Comparison of ENCODE assay signal across 9 cellular contexts in genomic region chr14:50714452-50715073, GRCh38. TPM values are rescaled to one million over a fixed set of nuclear protein-coding genes. Genes with fewer than 3 reads are reported as not detected.
A peak's percentile ranks its signal among the peaks of the same experiment; 100 is the strongest.
DNase-seq lines count a peak whose midpoint lies in the region; ATAC-seq, FAIRE-seq and TF ChIP-seq lines count a peak whose summit lies in the region.
"Had no signal": no experiment of that assay in that cellular context is flagged by ENCODE, and none has a peak within 500 bp of the region (broad histone marks: within the 10 kb centered on the region; RNA-seq: fewer than 3 reads in every experiment).

No MANE protein-coding gene starts in this region.

- TF ChIP-seq CTCF in activated CD8-positive, alpha-beta T cell treated with anti-CD3 and anti-CD28 coated beads for 36 hours (IDR thresholded peaks at IDR 0.05) = peak; percentile 42
- peak; percentile 46 for TF ChIP-seq CTCF in kidney (IDR thresholded peaks at IDR 0.05; ENCODE audit: borderline replicate concordance, extremely low read depth, insufficient read depth)

- H3K4me3 Mint-ChIP-seq in stimulated activated naive CD8-positive, alpha-beta T cell treated with anti-CD3 and anti-CD28 coated beads, Interleukin-15, amount 100 ng/mL, for 72 hours = no peak overlapping the region
- no peak overlapping the region for H3K4me3 Mint-ChIP-seq in activated CD8-positive, alpha-beta T cell treated with anti-CD3 and anti-CD28 coated beads for 36 hours
- no peak overlapping the region for H3K4me3 Mint-ChIP-seq in T-helper 2 cell treated with Interferon-gamma antibody and Interleukin-4, amounts not matched to agents 5 μg/mL and 100 μg/mL, for 36 hours

- no peaks in the 10 kb centered on the region for H3K36me3 Mint-ChIP-seq in activated CD8-positive, alpha-beta T cell treated with anti-CD3 and anti-CD28 coated beads for 36 hours (ENCODE audit: low read depth)
- H3K36me3 Mint-ChIP-seq in T-helper 2 cell treated with Interferon-gamma antibody and Interleukin-4, amounts not matched to agents 5 μg/mL and 100 μg/mL, for 36 hours (ENCODE audit: low read depth) = no peaks in the 10 kb centered on the region

- CTCF ChIA-PET in activated CD8-positive, alpha-beta T cell treated with anti-CD3 and anti-CD28 coated beads for 36 hours (lab: Charles Lee) = interaction anchor here (0.5 to 3.4 kb wide), 29 partner anchors 8 to 171 kb away, joined by 3 to 28 read pairs (median 4); no protein-coding TSS in a partner anchor

- H3K4me1 ChIP-seq in kidney (ENCODE audit: control insufficient read depth in 1 of 2, insufficient read depth in 1 of 2, low read depth in 1 of 2, low read length in 2 of 2) = no peaks in the 10 kb centered on the region

- POLR2A ChIA-PET in activated CD8-positive, alpha-beta T cell treated with anti-CD3 and anti-CD28 coated beads for 36 hours (lab: Charles Lee) = no interaction called here

- H3K9me3 Mint-ChIP-seq in stimulated activated naive CD8-positive, alpha-beta T cell treated with anti-CD3 and anti-CD28 coated beads, Interleukin-15, amount 100 ng/mL, for 72 hours = no peaks in the 10 kb centered on the region
- H3K9me3 Mint-ChIP-seq in activated CD8-positive, alpha-beta T cell treated with anti-CD3 and anti-CD28 coated beads for 36 hours = no peaks in the 10 kb centered on the region
- H3K9me3 Mint-ChIP-seq in T-helper 2 cell treated with Interferon-gamma antibody and Interleukin-4, amounts not matched to agents 5 μg/mL and 100 μg/mL, for 36 hours = no peaks in the 10 kb centered on the region

- ATAC-seq in stimulated activated naive CD8-positive, alpha-beta T cell treated with anti-CD3 and anti-CD28 coated beads, Interleukin-15, amount 100 ng/mL, for 72 hours = peak; percentile 67
- ATAC-seq in stimulated activated naive CD8-positive, alpha-beta T cell treated with anti-CD3 and anti-CD28 coated beads, Interleukin-15, Interleukin-2, amounts not matched to agents 100 U/mL and 50 U/mL, for 24 hours = no peak
- peak; percentile 74 for ATAC-seq in activated CD8-positive, alpha-beta T cell treated with anti-CD3 and anti-CD28 coated beads for 36 hours
- ATAC-seq in HG03457 (IDR thresholded peaks at IDR 0.05; ENCODE audit: unreplicated experiment) = no peak

- DNase-seq in stimulated activated naive CD8-positive, alpha-beta T cell treated with anti-CD3 and anti-CD28 coated beads, Interleukin-15, amount 100 ng/mL, for 72 hours = no peak
- DNase-seq in stimulated activated naive CD8-positive, alpha-beta T cell treated with anti-CD3 and anti-CD28 coated beads, Interleukin-15, Interleukin-2, amounts not matched to agents 100 U/mL and 50 U/mL, for 24 hours = no peak
- DNase-seq in KBM-7 = peak; percentile 50
- DNase-seq in activated CD8-positive, alpha-beta T cell treated with anti-CD3 and anti-CD28 coated beads for 36 hours = peak; percentile 13
- DNase-seq in kidney = no peak
- no peak for DNase-seq in ACHN
- no peak for DNase-seq in T-helper 2 cell treated with Interferon-gamma antibody and Interleukin-4, amounts not matched to agents 5 μg/mL and 100 μg/mL, for 36 hours (ENCODE audit: low spot score)

- intact Hi-C loops in activated CD8-positive, alpha-beta T cell treated with anti-CD3 and anti-CD28 coated beads for 36 hours (cut with micrococcal nuclease) = no loop called here
- intact Hi-C loops in kidney (cut with DNase I) = no loop called here

- H3K27me3 Mint-ChIP-seq in stimulated activated naive CD8-positive, alpha-beta T cell treated with anti-CD3 and anti-CD28 coated beads, Interleukin-15, amount 100 ng/mL, for 72 hours = no peaks in the 10 kb centered on the region
- no peaks in the 10 kb centered on the region for H3K27me3 Mint-ChIP-seq in activated CD8-positive, alpha-beta T cell treated with anti-CD3 and anti-CD28 coated beads for 36 hours
- peaks cover 6% of the 10 kb centered on the region for H3K27me3 Mint-ChIP-seq in T-helper 2 cell treated with Interferon-gamma antibody and Interleukin-4, amounts not matched to agents 5 μg/mL and 100 μg/mL, for 36 hours (ENCODE audit: low read depth)

- H3K4me1 Mint-ChIP-seq in stimulated activated naive CD8-positive, alpha-beta T cell treated with anti-CD3 and anti-CD28 coated beads, Interleukin-15, amount 100 ng/mL, for 72 hours = no peaks in the 10 kb centered on the region
- no peaks in the 10 kb centered on the region for H3K4me1 Mint-ChIP-seq in activated CD8-positive, alpha-beta T cell treated with anti-CD3 and anti-CD28 coated beads for 36 hours (ENCODE audit: low read depth)
- H3K4me1 Mint-ChIP-seq in T-helper 2 cell treated with Interferon-gamma antibody and Interleukin-4, amounts not matched to agents 5 μg/mL and 100 μg/mL, for 36 hours (ENCODE audit: low read depth) = no peaks in the 10 kb centered on the region

- no peak overlapping the region for H3K9ac ChIP-seq in kidney (ENCODE audit: low read length in 2 of 2)

- H3K4me3 ChIP-seq in kidney (ENCODE audit: low read length in 2 of 2) = no peak overlapping the region

- no peaks in the 10 kb centered on the region for H3K9me3 ChIP-seq in kidney (ENCODE audit: control insufficient read depth in 1 of 2, low read length in 2 of 2)

- no peaks in the 10 kb centered on the region for H3K36me3 ChIP-seq in kidney (ENCODE audit: control insufficient read depth in 1 of 2, insufficient read depth in 2 of 2, low read length in 2 of 2)

- FAIRE-seq in kidney (lab: Jason Lieb, UNC) = peak; percentile 78

- no peak overlapping the region for H3K27ac ChIP-seq in kidney (ENCODE audit: low read depth in 2 of 2, low read length in 2 of 2)
- H3K27ac ChIP-seq: epithelial cell of prostate had no signal

- in situ Hi-C loops in KBM-7 (cut with MboI; ENCODE audit: low pct_unique_long_range_greater_than_20kb, low sequenced_read_pairs) = no loop called here
- in situ Hi-C loops in ACHN (cut with HindIII; ENCODE audit: low pct_ligation_motif_present, low pct_unique_long_range_greater_than_20kb, low sequenced_read_pairs) = no loop called here

- no peak overlapping the region for H3K27ac Mint-ChIP-seq in stimulated activated naive CD8-positive, alpha-beta T cell treated with anti-CD3 and anti-CD28 coated beads, Interleukin-15, amount 100 ng/mL, for 72 hours
- H3K27ac Mint-ChIP-seq in activated CD8-positive, alpha-beta T cell treated with anti-CD3 and anti-CD28 coated beads for 36 hours = no peak overlapping the region
- H3K27ac Mint-ChIP-seq in T-helper 2 cell treated with Interferon-gamma antibody and Interleukin-4, amounts not matched to agents 5 μg/mL and 100 μg/mL, for 36 hours = no peak overlapping the region

RNA-seq across cellular contexts. Expression of gene SAV1, which starts 46.5 kb away (rescaled TPM):
- total RNA-seq in activated CD8-positive, alpha-beta T cell treated with anti-CD3 and anti-CD28 coated beads for 36 hours = 10 to 100 TPM; 13.2 to 13.4 TPM
- 36.9 TPM for total RNA-seq in kidney
- 18.5 TPM for polyA plus RNA-seq in kidney (ENCODE audit: insufficient read depth, low read depth, low replicate concordance)

Comparison
In these comparisons a context has a peak if more than half of its experiments do, and no peak if none do; other contexts are left out.
1. ATAC-seq: peak in stimulated activated naive CD8-positive, alpha-beta T cell treated with anti-CD3 and anti-CD28 coated beads, Interleukin-15, amount 100 ng/mL, for 72 hours (single experiment) and activated CD8-positive, alpha-beta T cell treated with anti-CD3 and anti-CD28 coated beads for 36 hours (single experiment); none in stimulated activated naive CD8-positive, alpha-beta T cell treated with anti-CD3 and anti-CD28 coated beads, Interleukin-15, Interleukin-2, amounts not matched to agents 100 U/mL and 50 U/mL, for 24 hours (single experiment) and HG03457 (single experiment).
2. DNase-seq: peak in KBM-7 (single experiment) and activated CD8-positive, alpha-beta T cell treated with anti-CD3 and anti-CD28 coated beads for 36 hours (single experiment); none in stimulated activated naive CD8-positive, alpha-beta T cell treated with anti-CD3 and anti-CD28 coated beads, Interleukin-15, amount 100 ng/mL, for 72 hours (0 of 2), stimulated activated naive CD8-positive, alpha-beta T cell treated with anti-CD3 and anti-CD28 coated beads, Interleukin-15, Interleukin-2, amounts not matched to agents 100 U/mL and 50 U/mL, for 24 hours (single experiment), kidney (single experiment), ACHN (single experiment) and T-helper 2 cell treated with Interferon-gamma antibody and Interleukin-4, amounts not matched to agents 5 μg/mL and 100 μg/mL, for 36 hours (single experiment).